Comparison of ENCODE assay signal across 11 cellular contexts in genomic region chr6:33374359-33374910, GRCh38. TPM values are rescaled to one million over a fixed set of nuclear protein-coding genes. Genes with fewer than 3 reads are reported as not detected.
A peak's percentile ranks its signal among the peaks of the same experiment; 100 is the strongest.
DNase-seq lines count a peak whose midpoint lies in the region; ATAC-seq and TF ChIP-seq lines count a peak whose summit lies in the region.
"Had no signal": no experiment of that assay in that cellular context is flagged by ENCODE, and none has a peak within 500 bp of the region (broad histone marks: within the 10 kb centered on the region; RNA-seq: fewer than 3 reads in every experiment).

No MANE protein-coding gene starts in this region.

- H3K36me3 Mint-ChIP-seq in activated T-cell treated with anti-CD3 and anti-CD28 coated beads, Interleukin-2, amount 50 U/mL, for 72 hours (ENCODE audit: insufficient read depth in 2 of 2), result no peaks in the 10 kb centered on the region
- H3K36me3 Mint-ChIP-seq in effector memory CD8-positive, alpha-beta T cell (ENCODE audit: insufficient read depth), result peaks cover 4% of the 10 kb centered on the region
- H3K36me3 Mint-ChIP-seq: activated naive CD4-positive, alpha-beta T cell treated with anti-CD3 and anti-CD28 coated beads, Interleukin-2, amount 50 U/mL, for 24 hours had no signal

- H3K27me3 ChIP-seq in parathyroid adenoma (ENCODE audit: control insufficient read depth, insufficient read depth, low read length) (no peaks in the 10 kb centered on the region), uterus (no peaks in the 10 kb centered on the region)

- peak overlapping the region; percentile 50 for H2AFZ ChIP-seq in parathyroid adenoma

- no peaks in the 10 kb centered on the region for H3K27me3 Mint-ChIP-seq in activated T-cell treated with anti-CD3 and anti-CD28 coated beads, Interleukin-2, amount 50 U/mL, for 72 hours (ENCODE audit: low read depth)
- H3K27me3 Mint-ChIP-seq in effector memory CD8-positive, alpha-beta T cell, result no peaks in the 10 kb centered on the region
- H3K27me3 Mint-ChIP-seq: activated naive CD4-positive, alpha-beta T cell treated with anti-CD3 and anti-CD28 coated beads, Interleukin-2, amount 50 U/mL, for 24 hours had no signal

- H3K4me1 ChIP-seq in parathyroid adenoma, result peaks cover 29% of the 10 kb centered on the region
- peaks cover 0 to 13% of the 10 kb centered on the region in 2 donors for H3K4me1 ChIP-seq in uterus

- no peak for DNase-seq in activated T-cell treated with anti-CD3 and anti-CD28 coated beads, Interleukin-2, amount 50 U/mL, for 72 hours
- DNase-seq in activated T-cell treated with anti-CD3 and anti-CD28 coated beads, Interleukin-2, amount 50 U/mL, for 1 hour, result no peak
- no peak for DNase-seq in effector memory CD8-positive, alpha-beta T cell
- DNase-seq in uterus (no peak), NCI-H1436 (lab: John Stamatoyannopoulos, UW) (no peak), cerebellar nuclear complex (lab: John Stamatoyannopoulos, UW) (no peak)
- DNase-seq: NCI-H1417, NCI-H524 treated with DMSO at 0.1 percent for 48 hours had no signal

- TF ChIP-seq CTCF in parathyroid adenoma (IDR thresholded peaks at IDR 0.05) (no peak), uterus (IDR thresholded peaks at IDR 0.05) (no peak)

- H3K36me3 ChIP-seq in parathyroid adenoma (ENCODE audit: control insufficient read depth, insufficient read depth, low read length) (no peaks in the 10 kb centered on the region), uterus (no peaks in the 10 kb centered on the region)

- peak overlapping the region; percentile 76 for H3K27ac ChIP-seq in parathyroid adenoma
- H3K27ac ChIP-seq in uterus, result peak overlapping the region; percentile 85 to 87

- no peak for TF ChIP-seq POLR2A in uterus (IDR thresholded peaks at IDR 0.05)

- H3K27ac Mint-ChIP-seq in activated T-cell treated with anti-CD3 and anti-CD28 coated beads, Interleukin-2, amount 50 U/mL, for 72 hours, result peak overlapping the region; percentile 84
- H3K27ac Mint-ChIP-seq in effector memory CD8-positive, alpha-beta T cell, result peak overlapping the region; percentile 92 to 94
- H3K27ac Mint-ChIP-seq: activated naive CD4-positive, alpha-beta T cell treated with anti-CD3 and anti-CD28 coated beads, Interleukin-2, amount 50 U/mL, for 24 hours had no signal

- H3K79me2 ChIP-seq in parathyroid adenoma, result no peaks in the 10 kb centered on the region

- intact Hi-C loops in uterus (cut with DNase I; ENCODE audit: low total_unique reads), result no loop called here

- H3K4me3 ChIP-seq in parathyroid adenoma (ENCODE audit: low read depth, low read length) (peak overlapping the region; percentile 18), uterus (no peak overlapping the region)

- H3K9ac ChIP-seq in parathyroid adenoma, result no peak overlapping the region

- H3K9me3 ChIP-seq in parathyroid adenoma (ENCODE audit: control insufficient read depth, low read length), result no peaks in the 10 kb centered on the region
- no peaks in the 10 kb centered on the region for H3K9me3 ChIP-seq in uterus

- H3K4me1 Mint-ChIP-seq in activated T-cell treated with anti-CD3 and anti-CD28 coated beads, Interleukin-2, amount 50 U/mL, for 72 hours (ENCODE audit: low read depth), result peaks cover 13% of the 10 kb centered on the region
- H3K4me1 Mint-ChIP-seq in effector memory CD8-positive, alpha-beta T cell (ENCODE audit: low read depth in 2 of 2), result peaks cover 9 to 25% of the 10 kb centered on the region in 2 donors

- no peak for ATAC-seq in activated T-cell treated with anti-CD3 and anti-CD28 coated beads, Interleukin-2, amount 50 U/mL, for 72 hours (replicated peaks in 1 of 2)
- no peak for ATAC-seq in effector memory CD8-positive, alpha-beta T cell (replicated peaks)
- ATAC-seq in GM18867 (IDR thresholded peaks at IDR 0.05; ENCODE audit: unreplicated experiment), result no peak

- H3K4me2 ChIP-seq in parathyroid adenoma (ENCODE audit: low read length), result peak overlapping the region; percentile 41

- H3K9me3 Mint-ChIP-seq in activated T-cell treated with anti-CD3 and anti-CD28 coated beads, Interleukin-2, amount 50 U/mL, for 72 hours, result no peaks in the 10 kb centered on the region
- H3K9me3 Mint-ChIP-seq in effector memory CD8-positive, alpha-beta T cell, result no peaks in the 10 kb centered on the region
- H3K9me3 Mint-ChIP-seq: activated naive CD4-positive, alpha-beta T cell treated with anti-CD3 and anti-CD28 coated beads, Interleukin-2, amount 50 U/mL, for 24 hours had no signal

- H3K4me3 Mint-ChIP-seq in activated T-cell treated with anti-CD3 and anti-CD28 coated beads, Interleukin-2, amount 50 U/mL, for 72 hours, result no peak overlapping the region
- H3K4me3 Mint-ChIP-seq in effector memory CD8-positive, alpha-beta T cell, result peak overlapping the region; percentile 22 to 25
- H3K4me3 Mint-ChIP-seq: activated naive CD4-positive, alpha-beta T cell treated with anti-CD3 and anti-CD28 coated beads, Interleukin-2, amount 50 U/mL, for 24 hours had no signal

RNA-seq across cellular contexts. Expression of gene KIFC1, which starts 17.2 kb away (rescaled TPM):
- total RNA-seq in activated T-cell treated with anti-CD3 and anti-CD28 coated beads, Interleukin-2, amount 50 U/mL, for 72 hours, result 10 to 100 TPM; 91.7 to 96.3 TPM
- total RNA-seq in uterus, result 10 to 100 TPM in 1 of 4 donors, 1 to 10 TPM in 1, not detected in 2; 1.8 to 20.0 TPM

RNA-seq across cellular contexts. Expression of gene PHF1, which starts 36.4 kb away (rescaled TPM):
- 10 to 100 TPM; 65.2 to 77.3 TPM for total RNA-seq in activated T-cell treated with anti-CD3 and anti-CD28 coated beads, Interleukin-2, amount 50 U/mL, for 72 hours
- 100 to 1,000 TPM in 1 of 4 donors, 10 to 100 TPM in 3; 10.5 to 147 (median 35.3) TPM for total RNA-seq in uterus

RNA-seq across cellular contexts. Expression of gene CUTA, which starts 43.5 kb away (rescaled TPM):
- 100 to 1,000 TPM; 212 to 222 TPM for total RNA-seq in activated T-cell treated with anti-CD3 and anti-CD28 coated beads, Interleukin-2, amount 50 U/mL, for 72 hours
- total RNA-seq in uterus, result 100 to 1,000 TPM in 1 of 4 donors, 10 to 100 TPM in 3; 10.8 to 135 (median 72.7) TPM

RNA-seq across cellular contexts. Expression of gene SYNGAP1, which starts 45.4 kb away (rescaled TPM):
- 10 to 100 TPM; 86.9 to 91.5 TPM for total RNA-seq in activated T-cell treated with anti-CD3 and anti-CD28 coated beads, Interleukin-2, amount 50 U/mL, for 72 hours
- 10 to 100 TPM; 11.5 to 67.6 (median 14.4) TPM for total RNA-seq in uterus

RNA-seq across cellular contexts. Expression of gene DAXX, which starts 51.7 kb away (rescaled TPM):
- 10 to 100 TPM; 56.5 to 61.3 TPM for total RNA-seq in activated T-cell treated with anti-CD3 and anti-CD28 coated beads, Interleukin-2, amount 50 U/mL, for 72 hours
- 100 to 1,000 TPM in 1 of 4 donors, 10 to 100 TPM in 3; 18.2 to 120 (median 32.3) TPM for total RNA-seq in uterus

Comparison
In these comparisons a context has a peak if more than half of its experiments do, and no peak if none do; other contexts are left out.
1. H3K4me3 Mint-ChIP-seq: peak in effector memory CD8-positive, alpha-beta T cell (2 of 2); none in activated T-cell treated with anti-CD3 and anti-CD28 coated beads, Interleukin-2, amount 50 U/mL, for 72 hours (0 of 2).
2. RNA of gene KIFC1, which starts 17.2 kb away (total RNA-seq): 91.7 to 96.3 TPM in activated T-cell treated with anti-CD3 and anti-CD28 coated beads, Interleukin-2, amount 50 U/mL, for 72 hours; 1.8 to 20.0 TPM in uterus; every median in the first group is over 4 times any median in the second.